Comparison of ENCODE assay signal across 9 cellular contexts in genomic region chr3:101643861-101644613, GRCh38. TPM values are rescaled to one million over a fixed set of nuclear protein-coding genes. Genes with fewer than 3 reads are reported as not detected.
DNase-seq lines count a peak whose midpoint lies in the region; ATAC-seq, FAIRE-seq and TF ChIP-seq lines count a peak whose summit lies in the region.
"Had no signal": no experiment of that assay in that cellular context is flagged by ENCODE, and none has a peak within 500 bp of the region (broad histone marks: within the 10 kb centered on the region; RNA-seq: fewer than 3 reads in every experiment).

No MANE protein-coding gene starts in this region.

- no peak overlapping the region for H3K4me3 ChIP-seq in GM12878
- no peak overlapping the region for H3K4me3 ChIP-seq in small intestine (ENCODE audit: low read depth in 1 of 2, low read length in 2 of 2)

- TF ChIP-seq RAD21 in GM12878 (IDR thresholded peaks at IDR 0.05; ENCODE audit: insufficient read depth, low read depth, low read length): no peak

- DNase-seq in RCC 7860 (ENCODE audit: low spot score) (peak; percentile 93), GM12878 (ENCODE audit: low read depth, low spot score) (no peak), small intestine (peak; percentile 44), epidermal melanocyte (ENCODE audit: insufficient read length, low spot score) (no peak), NCI-H69 (lab: John Stamatoyannopoulos, UW) (no peak)

- no peak for TF ChIP-seq POLR2A in GM12878 (IDR thresholded peaks at IDR 0.05; ENCODE audit: low read depth, low read length)

- H3K9ac ChIP-seq in GM12878 (ENCODE audit: control insufficient read depth, insufficient read depth, low read length): no peak overlapping the region

- H4K20me1 ChIP-seq in GM12878 (ENCODE audit: control insufficient read depth, insufficient read depth): no peaks in the 10 kb centered on the region

- no peak overlapping the region for H3K4me2 ChIP-seq in GM12878 (ENCODE audit: control insufficient read depth, insufficient read depth)

- BruUV-seq in GM12878 (replicated peaks; lab: Mats Ljungman, UMichigan): no TSS peak

- no peak for TF ChIP-seq EP300 in GM12878 (IDR thresholded peaks at IDR 0.05; ENCODE audit: borderline replicate concordance in 1 of 2, control insufficient read depth in 1 of 2, low read depth in 2 of 2, low read length in 2 of 2)

- no peak for TF ChIP-seq CTCF in GM12878 (IDR thresholded peaks at IDR 0.05 in 2 of 3, conservative IDR thresholded peaks at IDR 0.05 in 1 of 3; ENCODE audit: control insufficient read depth in 2 of 3, extremely low read depth in 1 of 3, insufficient read depth in 1 of 3, low read depth in 3 of 3, low read length in 3 of 3)

- in situ Hi-C loops in GM12878 (cut with MboI): no loop called here

- 66% methylated on average over 6 of the region's 6 CpGs for WGBS in GM12878 (ENCODE audit: insufficient coverage, insufficient replicate concordance, low lambda C conversion rate, missing lambda C conversion rate)
- 52 to 69% (median 57%) methylated on average over 6 of the region's 6 CpGs for WGBS in small intestine, 3 donors

- FAIRE-seq in RCC 7860 (lab: Jason Lieb, UNC) (peak; percentile 94), GM12878 (lab: Jason Lieb, UNC) (no peak), small intestine (lab: Jason Lieb, UNC) (no peak)

- H3K27ac ChIP-seq in GM12878 (ENCODE audit: control insufficient read depth, insufficient read depth) (no peak overlapping the region), small intestine (ENCODE audit: low read depth in 1 of 2, low read length in 1 of 2) (no peak overlapping the region)
- H3K27ac ChIP-seq: neutrophil had no signal

- intact Hi-C loops in GM12878 (cut with micrococcal nuclease; ENCODE audit: unreplicated experiment): no loop called here

- CTCF ChIA-PET in GM12878 (lab: Yijun Ruan, JAX): interaction anchor here (0.9 kb wide), 1 partner anchor 8 kb away, joined by 3 read pairs; no protein-coding TSS in a partner anchor

- H2AFZ ChIP-seq in GM12878 (ENCODE audit: control insufficient read depth, low read depth, low read length): no peak overlapping the region

- POLR2A ChIA-PET in GM12878 (lab: Charles Lee): no interaction called here

- H3K27me3 ChIP-seq in GM12878 (replicated peaks in 1 of 2; ENCODE audit: control insufficient read depth in 2 of 2, insufficient read depth in 2 of 2, low read length in 1 of 2) (no peaks in the 10 kb centered on the region), small intestine (ENCODE audit: control insufficient read depth in 2 of 2, insufficient read depth in 2 of 2, low read length in 2 of 2) (no peaks in the 10 kb centered on the region)
- H3K27me3 ChIP-seq: neutrophil had no signal

- RAD21 ChIA-PET in GM12878 (lab: Charles Lee; ENCODE audit: unreplicated experiment): no interaction called here

- peaks cover 0 to 2% of the 10 kb centered on the region in 2 experiments; a peak in 2 of 4 replicates for H3K36me3 ChIP-seq in GM12878 (ENCODE audit: control insufficient read depth in 2 of 2, insufficient read depth in 2 of 2, low read length in 1 of 2)
- H3K36me3 ChIP-seq in small intestine (ENCODE audit: control insufficient read depth in 2 of 2, insufficient read depth in 2 of 2, low read length in 2 of 2): peaks cover 4% of the 10 kb centered on the region in 2 donors

- SMC1A ChIA-PET in GM12878 (lab: Charles Lee; ENCODE audit: uncharacterized antibody, unreplicated experiment): no interaction called here

- ATAC-seq in GM18909 (IDR thresholded peaks at IDR 0.05; ENCODE audit: poor library complexity, unreplicated experiment): peak; percentile 53
- peak; percentile 69 for ATAC-seq in GM12878
- no peak for ATAC-seq in HG02981 (IDR thresholded peaks at IDR 0.05; ENCODE audit: unreplicated experiment)
- ATAC-seq in GM21526 (IDR thresholded peaks at IDR 0.05; ENCODE audit: low FRiP score, unreplicated experiment): no peak

- no peaks in the 10 kb centered on the region for H3K9me3 ChIP-seq in GM12878 (replicated peaks; ENCODE audit: control insufficient read depth, insufficient read depth, low read length)
- no peaks in the 10 kb centered on the region for H3K9me3 ChIP-seq in small intestine (ENCODE audit: control insufficient read depth, low read depth)
- H3K9me3 ChIP-seq: neutrophil had no signal

- H3K79me2 ChIP-seq in GM12878 (ENCODE audit: control insufficient read depth, insufficient read depth, low read length): no peaks in the 10 kb centered on the region

- H3K4me1 ChIP-seq in GM12878 (ENCODE audit: control insufficient read depth, insufficient read depth, low read length): no peaks in the 10 kb centered on the region
- H3K4me1 ChIP-seq in small intestine (ENCODE audit: control insufficient read depth in 2 of 2, insufficient read depth in 1 of 2, low read depth in 1 of 2, low read length in 1 of 2): peaks cover 0 to 2% of the 10 kb centered on the region in 2 donors

TF ChIP-seq in GM12878, 131 proteins besides CTCF, POLR2A, EP300 and RAD21 (continues in another document):
- TF ChIP-seq, protein P1, sequence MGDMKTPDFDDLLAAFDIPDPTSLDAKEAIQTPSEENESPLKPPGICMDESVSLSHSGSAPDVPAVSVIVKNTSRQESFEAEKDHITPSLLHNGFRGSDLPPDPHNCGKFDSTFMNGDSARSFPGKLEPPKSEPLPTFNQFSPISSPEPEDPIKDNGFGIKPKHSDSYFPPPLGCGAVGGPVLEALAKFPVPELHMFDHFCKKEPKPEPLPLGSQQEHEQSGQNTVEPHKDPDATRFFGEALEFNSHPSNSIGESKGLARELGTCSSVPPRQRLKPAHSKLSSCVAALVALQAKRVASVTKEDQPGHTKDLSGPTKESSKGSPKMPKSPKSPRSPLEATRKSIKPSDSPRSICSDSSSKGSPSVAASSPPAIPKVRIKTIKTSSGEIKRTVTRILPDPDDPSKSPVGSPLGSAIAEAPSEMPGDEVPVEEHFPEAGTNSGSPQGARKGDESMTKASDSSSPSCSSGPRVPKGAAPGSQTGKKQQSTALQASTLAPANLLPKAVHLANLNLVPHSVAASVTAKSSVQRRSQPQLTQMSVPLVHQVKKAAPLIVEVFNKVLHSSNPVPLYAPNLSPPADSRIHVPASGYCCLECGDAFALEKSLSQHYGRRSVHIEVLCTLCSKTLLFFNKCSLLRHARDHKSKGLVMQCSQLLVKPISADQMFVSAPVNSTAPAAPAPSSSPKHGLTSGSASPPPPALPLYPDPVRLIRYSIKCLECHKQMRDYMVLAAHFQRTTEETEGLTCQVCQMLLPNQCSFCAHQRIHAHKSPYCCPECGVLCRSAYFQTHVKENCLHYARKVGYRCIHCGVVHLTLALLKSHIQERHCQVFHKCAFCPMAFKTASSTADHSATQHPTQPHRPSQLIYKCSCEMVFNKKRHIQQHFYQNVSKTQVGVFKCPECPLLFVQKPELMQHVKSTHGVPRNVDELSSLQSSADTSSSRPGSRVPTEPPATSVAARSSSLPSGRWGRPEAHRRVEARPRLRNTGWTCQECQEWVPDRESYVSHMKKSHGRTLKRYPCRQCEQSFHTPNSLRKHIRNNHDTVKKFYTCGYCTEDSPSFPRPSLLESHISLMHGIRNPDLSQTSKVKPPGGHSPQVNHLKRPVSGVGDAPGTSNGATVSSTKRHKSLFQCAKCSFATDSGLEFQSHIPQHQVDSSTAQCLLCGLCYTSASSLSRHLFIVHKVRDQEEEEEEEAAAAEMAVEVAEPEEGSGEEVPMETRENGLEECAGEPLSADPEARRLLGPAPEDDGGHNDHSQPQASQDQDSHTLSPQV (IDR thresholded peaks at IDR 0.05): peak; percentile 96; the same call in 1 of the 2 replicates
- TF ChIP-seq NR2C2 (IDR thresholded peaks at IDR 0.05; ENCODE audit: borderline replicate concordance, control insufficient read depth, insufficient read length, low read depth) (no peak), BHLHE40 (IDR thresholded peaks at IDR 0.05; ENCODE audit: borderline replicate concordance in 1 of 2, low read depth in 2 of 2, low read length in 1 of 2) (0 out of 4 replicates have a peak, but pooled peaks of 1 of the 2 experiments have one; percentile 20)

RNA-seq across cellular contexts. Expression of gene ZBTB11, which starts 32.9 kb away (rescaled TPM):
- total RNA-seq in GM12878 (2013; cell fraction: nucleolus; rRNA removed): 64.9 and 66.7 TPM in 2 replicates
- total RNA-seq in GM12878 (2014; rRNA removed) (23.8 and 28.4 TPM in 2 replicates), GM12878 (2014; rRNA removed; fragmentation: Illumina TruSeq; extraction: Trizol) (25.7 and 26.4 TPM in 2 replicates), GM12878 (2021) (19.2 and 19.7 TPM in 2 replicates)
- 5.4 TPM for polyA plus RNA-seq in GM12878 (2011; ENCODE audit: low read depth)
- polyA plus RNA-seq in GM12878 (2011; rRNA removed) (21.4 and 31.9 TPM in 2 replicates), GM12878 (2014; fragmentation: Illumina TruSeq; extraction: Trizol) (20.5 and 25.5 TPM in 2 replicates), GM12878 (2014; fragmentation: Nextera tagmentation; extraction: Ambion mirVana) (1 to 10 TPM; 3.5 to 5.0 TPM), GM12878 (2014; rRNA removed) (14.3 and 15.0 TPM in 2 replicates), GM12878 (2016; fragmentation: Nextera tagmentation; extraction: Ambion mirVana) (10 to 100 TPM; 14.6 to 16.3 TPM), small intestine (1 to 10 TPM; 5.4 to 6.7 (median 5.8) TPM)
- 6.4 and 7.6 TPM in 2 replicates for polyA plus RNA-seq in GM12878 (2011; cell fraction: cytosol; rRNA removed)
- 16.2 and 20.1 TPM in 2 replicates for polyA plus RNA-seq in GM12878 (2011; cell fraction: nucleus; rRNA removed)
- 8.6 and 11.0 TPM in 2 replicates for polyA plus RNA-seq in GM12878 (2012)
- polyA minus RNA-seq in GM12878 (2011; rRNA and poly(A)+ RNA removed): 22.4 and 28.2 TPM in 2 replicates
- polyA minus RNA-seq in GM12878 (2011; cell fraction: cytosol; rRNA and poly(A)+ RNA removed): 15.4 and 15.6 TPM in 2 replicates
- polyA minus RNA-seq in GM12878 (2011; cell fraction: nucleus; rRNA and poly(A)+ RNA removed): 21.2 and 35.5 TPM in 2 replicates

RNA-seq across cellular contexts. Expression of gene RPL24, which starts 42.5 kb away (rescaled TPM):
- 234 and 239 TPM in 2 replicates for total RNA-seq in GM12878 (2013; cell fraction: nucleolus; rRNA removed)
- 2,238 and 2,984 TPM in 2 replicates for total RNA-seq in GM12878 (2014; rRNA removed)
- total RNA-seq in GM12878 (2014; rRNA removed; fragmentation: Illumina TruSeq; extraction: Trizol): 2,534 and 2,672 TPM in 2 replicates
- 1,732 and 1,820 TPM in 2 replicates for total RNA-seq in GM12878 (2021)
- polyA plus RNA-seq in GM12878 (2011; ENCODE audit: low read depth): 1,487 TPM
- 2,067 and 2,200 TPM in 2 replicates for polyA plus RNA-seq in GM12878 (2011; rRNA removed)
- 988 and 1,251 TPM in 2 replicates for polyA plus RNA-seq in GM12878 (2011; cell fraction: cytosol; rRNA removed)
- polyA plus RNA-seq in GM12878 (2011; cell fraction: nucleus; rRNA removed): 683 and 939 TPM in 2 replicates
- 2,416 and 3,110 TPM in 2 replicates for polyA plus RNA-seq in GM12878 (2012)
- polyA plus RNA-seq in GM12878 (2014; fragmentation: Illumina TruSeq; extraction: Trizol): 2,624 and 3,096 TPM in 2 replicates
- polyA plus RNA-seq in GM12878 (2014; fragmentation: Nextera tagmentation; extraction: Ambion mirVana): 1,000 to 10,000 TPM; 1,682 to 2,114 TPM
- polyA plus RNA-seq in GM12878 (2014; rRNA removed): 4,115 and 6,051 TPM in 2 replicates
- 100 to 1,000 TPM; 898 to 965 TPM for polyA plus RNA-seq in GM12878 (2016; fragmentation: Nextera tagmentation; extraction: Ambion mirVana)
- 372 and 616 TPM in 2 replicates for polyA minus RNA-seq in GM12878 (2011; rRNA and poly(A)+ RNA removed)
- polyA minus RNA-seq in GM12878 (2011; cell fraction: cytosol; rRNA and poly(A)+ RNA removed): 198 and 199 TPM in 2 replicates
- 168 and 254 TPM in 2 replicates for polyA minus RNA-seq in GM12878 (2011; cell fraction: nucleus; rRNA and poly(A)+ RNA removed)
- polyA plus RNA-seq in small intestine: 1,000 to 10,000 TPM; 1,703 to 2,570 (median 2,486) TPM

Comparison
In these comparisons a context has a peak if more than half of its experiments do, and no peak if none do; other contexts are left out.
1. ATAC-seq: peak in GM18909 (single experiment) and GM12878 (single experiment); none in HG02981 (single experiment) and GM21526 (single experiment).
2. DNase-seq: peak in RCC 7860 (single experiment) and small intestine (single experiment); none in GM12878 (single experiment), epidermal melanocyte (single experiment) and NCI-H69 (single experiment).